Comparison of ENCODE assay signal across 8 cellular contexts in genomic region chr10:104331208-104331838, GRCh38.
DNase-seq lines count a peak whose midpoint lies in the region; ATAC-seq lines count a peak whose summit lies in the region.

No MANE protein-coding gene starts in this region.

- H3K9me3 ChIP-seq in duodenal mucosa (ENCODE audit: control insufficient read depth in 1 of 2, low read length in 2 of 2) (no peaks in the 10 kb centered on the region), mucosa of stomach (ENCODE audit: control insufficient read depth, low read length) (no peaks in the 10 kb centered on the region)

- peak overlapping the region; percentile 22 to 24 for H3K9ac ChIP-seq in duodenal mucosa (ENCODE audit: low read depth in 1 of 2, low read length in 2 of 2)
- peak overlapping the region; percentile 44 for H3K9ac ChIP-seq in mucosa of stomach (ENCODE audit: low read length)

- H3K27me3 ChIP-seq in duodenal mucosa (ENCODE audit: control insufficient read depth in 1 of 2, insufficient read depth in 2 of 2, low read length in 2 of 2) (no peaks in the 10 kb centered on the region), mucosa of stomach (ENCODE audit: control insufficient read depth, insufficient read depth, low read length) (no peaks in the 10 kb centered on the region)

- peak overlapping the region; percentile 70 for H3K27ac ChIP-seq in duodenal mucosa (ENCODE audit: low read depth, low read length)

- ATAC-seq in GM19035 (IDR thresholded peaks at IDR 0.05; ENCODE audit: unreplicated experiment) (no peak), GM19467 (IDR thresholded peaks at IDR 0.05; ENCODE audit: unreplicated experiment) (no peak)

- H3K4me3 ChIP-seq in duodenal mucosa (ENCODE audit: low read depth in 1 of 2, low read length in 2 of 2) (peak overlapping the region; percentile 1 to 24), mucosa of stomach (ENCODE audit: low read length) (no peak overlapping the region)

- H3K36me3 ChIP-seq in duodenal mucosa (ENCODE audit: control insufficient read depth in 1 of 2, insufficient read depth in 2 of 2, low read length in 2 of 2) = no peaks in the 10 kb centered on the region
- H3K36me3 ChIP-seq in mucosa of stomach (ENCODE audit: control insufficient read depth, insufficient read depth, low read length) = no peaks in the 10 kb centered on the region

- DNase-seq in COR-L47 (lab: John Stamatoyannopoulos, UW) (peak; percentile 82), NCI-H2227 treated with DMSO at 0.1 percent for 48 hours (lab: John Stamatoyannopoulos, UW) (peak; percentile 83), Ammon's horn (ENCODE audit: low spot score) (no peak), NK-92 (lab: John Stamatoyannopoulos, UW; ENCODE audit: unreplicated experiment) (no peak)

- H3K4me1 ChIP-seq in duodenal mucosa (ENCODE audit: control insufficient read depth in 1 of 2, insufficient read depth in 2 of 2, low read length in 2 of 2) = peaks cover 75 to 76% of the 10 kb centered on the region in 2 donors
- H3K4me1 ChIP-seq in mucosa of stomach (ENCODE audit: control insufficient read depth, insufficient read depth, low read length) = peaks cover 63% of the 10 kb centered on the region

Comparison
In these comparisons a context has a peak if more than half of its experiments do, and no peak if none do; other contexts are left out.
1. DNase-seq: peak in COR-L47 (single experiment) and NCI-H2227 treated with DMSO at 0.1 percent for 48 hours (single experiment); none in Ammon's horn (single experiment) and NK-92 (single experiment).